ENCODE assay signal across 23 cellular contexts in genomic region chr11:117916956-117917355, GRCh38. TPM values are rescaled to one million over a fixed set of nuclear protein-coding genes. Genes with fewer than 3 reads are reported as not detected.
DNase-seq lines count a peak whose midpoint lies in the region; ATAC-seq and TF ChIP-seq lines count a peak whose summit lies in the region.
"Had no signal": no experiment of that assay in that cellular context is flagged by ENCODE, and none has a peak within 500 bp of the region (broad histone marks: within the 10 kb centered on the region; RNA-seq: fewer than 3 reads in every experiment).

No MANE protein-coding gene starts in this region.

- H3K4ac ChIP-seq in neuronal stem cell (ENCODE audit: low read length): no peak overlapping the region

- H3K23ac ChIP-seq in neuronal stem cell (ENCODE audit: low read depth, low read length, poor library complexity): no peak overlapping the region

- H2AK5ac ChIP-seq in neuronal stem cell (ENCODE audit: low read depth, low read length): no peak overlapping the region

- no peak overlapping the region for H2BK15ac ChIP-seq in neuronal stem cell (ENCODE audit: low read length)

- no peak overlapping the region for H3K4me2 ChIP-seq in neuronal stem cell (ENCODE audit: insufficient read depth, low read length, poor library complexity, severe bottlenecking)

- peak; percentile 48 for DNase-seq in activated effector memory CD4-positive, alpha-beta T cell treated with anti-CD3 and anti-CD28 coated beads, Interleukin-2, amount 50 U/mL, for 16 hours
- no peak for DNase-seq in activated effector memory CD4-positive, alpha-beta T cell treated with Interleukin-2 at 50 U/mL for 16 hours
- peak; percentile 50 for DNase-seq in coronary artery (ENCODE audit: low spot score)
- DNase-seq in neuronal stem cell (ENCODE audit: low spot score): no peak
- peak; percentile 6 to 11 for DNase-seq in uterus
- DNase-seq: EL, GF-D8, MM.1S, NCI-H1048, NCI-H1417 treated with DMSO at 0.1 percent for 48 hours, NCI-H187, NCI-H446, NCI-H526, OCI-M1, Right ventricle myocardium superior had no signal

- H3K4me3 ChIP-seq in coronary artery (no peak overlapping the region), neuronal stem cell (ENCODE audit: low read length in 2 of 2) (no peak overlapping the region), uterus (no peak overlapping the region)
- H3K4me3 ChIP-seq: HAP-1, K562 had no signal

- H2AFZ ChIP-seq in neuronal stem cell (ENCODE audit: low read length): no peak overlapping the region

- TF ChIP-seq POLR2A in uterus (IDR thresholded peaks at IDR 0.05): no peak

- H3K79me1 ChIP-seq in neuronal stem cell (ENCODE audit: low read depth, low read length): no peaks in the 10 kb centered on the region

- no peak overlapping the region for H3K14ac ChIP-seq in neuronal stem cell (ENCODE audit: low read length)

- H2BK120ac ChIP-seq in neuronal stem cell (ENCODE audit: low read depth, low read length): no peak overlapping the region

- H4K8ac ChIP-seq in neuronal stem cell (ENCODE audit: low read depth, low read length): no peak overlapping the region

- H3K27me3 ChIP-seq in neuronal stem cell (ENCODE audit: control insufficient read depth in 3 of 3, insufficient read depth in 3 of 3, low read depth in 1 of 3, low read length in 3 of 3): peaks cover 0 to 45% (median 0%) of the 10 kb centered on the region in 3 experiments
- H3K27me3 ChIP-seq in uterus: no peaks in the 10 kb centered on the region

- WGBS in neuronal stem cell (ENCODE audit: extremely low coverage in 2 of 2, insufficient read length in 2 of 2, insufficient replicate concordance in 1 of 2), 2 donors: no CpG with 5 or more reads among the region's 11 CpGs

- peaks cover 0 to 2% of the 10 kb centered on the region in 2 donors for H3K9me3 ChIP-seq in neuronal stem cell (replicated peaks in 1 of 2; ENCODE audit: control insufficient read depth in 2 of 2, insufficient read depth in 1 of 2, low read depth in 1 of 2, low read length in 2 of 2)
- no peaks in the 10 kb centered on the region for H3K9me3 ChIP-seq in uterus
- H3K9me3 ChIP-seq: HAP-1 had no signal

- H3K27ac ChIP-seq in coronary artery (no peak overlapping the region), neuronal stem cell (replicated peaks; ENCODE audit: low read length) (no peak overlapping the region), uterus (no peak overlapping the region)
- H3K27ac ChIP-seq: C4-2B, HL-60 had no signal

- no peak overlapping the region for H4K91ac ChIP-seq in neuronal stem cell (ENCODE audit: low read depth, low read length, poor library complexity)

- no peak overlapping the region for H2BK12ac ChIP-seq in neuronal stem cell (ENCODE audit: low read length)

- H2BK5ac ChIP-seq in neuronal stem cell (ENCODE audit: low read length): peak overlapping the region; percentile 67

- intact Hi-C loops in uterus (cut with DNase I; ENCODE audit: low total_unique reads): no loop called here

- H3K9ac ChIP-seq in neuronal stem cell (ENCODE audit: low read depth, low read length, poor library complexity): no peak overlapping the region

- no peak for ATAC-seq in GM21367 (IDR thresholded peaks at IDR 0.05; ENCODE audit: unreplicated experiment)
- no peak for ATAC-seq in HG03457 (IDR thresholded peaks at IDR 0.05; ENCODE audit: unreplicated experiment)
- ATAC-seq: HepG2, K562 had no signal

- peaks cover 0 to 2% of the 10 kb centered on the region in 2 donors for H3K4me1 ChIP-seq in neuronal stem cell (ENCODE audit: control insufficient read depth in 2 of 2, insufficient read depth in 1 of 2, low read depth in 1 of 2, low read length in 2 of 2)
- no peaks in the 10 kb centered on the region for H3K4me1 ChIP-seq in uterus
- H3K4me1 ChIP-seq: HAP-1 had no signal

- TF ChIP-seq CTCF in coronary artery (IDR thresholded peaks at IDR 0.05) (no peak), uterus (IDR thresholded peaks at IDR 0.05) (no peak)

- H3K36me3 ChIP-seq in neuronal stem cell (replicated peaks in 1 of 2; ENCODE audit: control insufficient read depth in 2 of 2, insufficient read depth in 2 of 2, low read length in 2 of 2) (no peaks in the 10 kb centered on the region), uterus (no peaks in the 10 kb centered on the region)
- H3K36me3 ChIP-seq: HAP-1 had no signal

- no peak overlapping the region for H3K18ac ChIP-seq in neuronal stem cell (ENCODE audit: low read length)

RNA-seq across cellular contexts. Expression of gene TMPRSS13, which starts 12.2 kb away (rescaled TPM):
- 0.10 TPM for polyA plus RNA-seq in neuronal stem cell (2013, experiment 1 of 2)
- polyA plus RNA-seq in neuronal stem cell (2013, experiment 2 of 2): 0.12 TPM
- under 1 TPM in 3 of 4 donors, not detected in 1; 0.15 to 0.90 (median 0.51) TPM for total RNA-seq in uterus
- total RNA-seq: HepG2, Right ventricle myocardium superior had no signal
- polyA plus RNA-seq: HepG2 had no signal

RNA-seq across cellular contexts. Expression of gene FXYD6, which starts 40.5 kb away (rescaled TPM):
- 291 TPM for polyA plus RNA-seq in neuronal stem cell (2013, experiment 1 of 2)
- polyA plus RNA-seq in neuronal stem cell (2013, experiment 2 of 2): 288 TPM
- 100 to 1,000 TPM in 3 of 4 donors, 10 to 100 TPM in 1; 85.3 to 307 (median 192) TPM for total RNA-seq in uterus
- total RNA-seq: HepG2, HT-29 had no signal
- polyA plus RNA-seq: HepG2 had no signal

Comparison
In these comparisons a context has a peak if more than half of its experiments do, and no peak if none do; other contexts are left out.
1. DNase-seq: peak in activated effector memory CD4-positive, alpha-beta T cell treated with anti-CD3 and anti-CD28 coated beads, Interleukin-2, amount 50 U/mL, for 16 hours (single experiment), coronary artery (single experiment) and uterus (2 of 2); none in activated effector memory CD4-positive, alpha-beta T cell treated with Interleukin-2 at 50 U/mL for 16 hours (single experiment) and neuronal stem cell (single experiment).